ENCODE assay signal across 20 cellular contexts in genomic region chr1:63411081-63411480, GRCh38. TPM values are rescaled to one million over a fixed set of nuclear protein-coding genes. Genes with fewer than 3 reads are reported as not detected.
A peak's percentile ranks its signal among the peaks of the same experiment; 100 is the strongest.
DNase-seq lines count a peak whose midpoint lies in the region; ATAC-seq and TF ChIP-seq lines count a peak whose summit lies in the region.
"Had no signal": no experiment of that assay in that cellular context is flagged by ENCODE, and none has a peak within 500 bp of the region (broad histone marks: within the 10 kb centered on the region; RNA-seq: fewer than 3 reads in every experiment).

No MANE protein-coding gene starts in this region.

- no peaks in the 10 kb centered on the region for H3F3A ChIP-seq in GM23338 (replicated peaks; ENCODE audit: low read depth)

- no peaks in the 10 kb centered on the region for H3K9me2 ChIP-seq in GM23338 (ENCODE audit: insufficient read depth)

- H3K36me3 ChIP-seq in GM23338 (ENCODE audit: insufficient read depth), result no peaks in the 10 kb centered on the region

- no peak overlapping the region for H3K4me3 Mint-ChIP-seq in GM23338
- H3K4me3 Mint-ChIP-seq in chondrocyte (ENCODE audit: unreplicated experiment), result no peak overlapping the region
- H3K4me3 Mint-ChIP-seq in osteocyte (ENCODE audit: unreplicated experiment), result no peak overlapping the region
- H3K4me3 Mint-ChIP-seq: B cell, CD14-positive monocyte had no signal

- no peaks in the 10 kb centered on the region for H4K20me1 ChIP-seq in GM23338 (replicated peaks; ENCODE audit: insufficient read depth)

- H3K36me3 Mint-ChIP-seq in GM23338 (ENCODE audit: low read depth) (no peaks in the 10 kb centered on the region), chondrocyte (ENCODE audit: low read depth) (no peaks in the 10 kb centered on the region), osteocyte (ENCODE audit: unreplicated experiment) (peaks cover 4% of the 10 kb centered on the region)

- ATAC-seq in GM23338, result no peak

- no peak for TF ChIP-seq CTCF in GM23338 (conservative IDR thresholded peaks at IDR 0.05; ENCODE audit: low read depth in 2 of 2)
- no peak for TF ChIP-seq CTCF in chondrocyte (IDR thresholded peaks at IDR 0.05)
- no peak for TF ChIP-seq CTCF in fibroblast of the aortic adventitia (IDR thresholded peaks at IDR 0.05; ENCODE audit: insufficient read depth, low read length)
- no peak for TF ChIP-seq CTCF in osteocyte (IDR thresholded peaks at IDR 0.05)
- TF ChIP-seq CTCF in lower leg skin (IDR thresholded peaks at IDR 0.05), result no peak

- intact Hi-C loops in lower leg skin (cut with DNase I; ENCODE audit: low total_unique reads), result no loop called here

- H3K27ac Mint-ChIP-seq in GM23338 (peak overlapping the region; percentile 53; the same call in 1 of the 2 replicates), chondrocyte (ENCODE audit: unreplicated experiment) (peak overlapping the region; percentile 12), osteocyte (ENCODE audit: unreplicated experiment) (peak overlapping the region; percentile 61)
- H3K27ac Mint-ChIP-seq: B cell had no signal

- H3K27ac ChIP-seq in GM23338 (ENCODE audit: low read depth), result no peak overlapping the region
- H3K27ac ChIP-seq: KMS-11, Peyer's patch had no signal

- H3K4me1 Mint-ChIP-seq in GM23338 (peaks cover 4% of the 10 kb centered on the region; the same call in 1 of the 3 replicates), chondrocyte (ENCODE audit: low read depth) (peaks cover 22% of the 10 kb centered on the region), osteocyte (ENCODE audit: unreplicated experiment) (peaks cover 35% of the 10 kb centered on the region)
- H3K4me1 Mint-ChIP-seq: B cell, CD14-positive monocyte had no signal

- no peaks in the 10 kb centered on the region for H3K79me2 ChIP-seq in GM23338 (replicated peaks; ENCODE audit: insufficient read depth)

- H3K27me3 ChIP-seq in GM23338 (ENCODE audit: insufficient read depth), result no peaks in the 10 kb centered on the region
- H3K27me3 ChIP-seq: Peyer's patch had no signal

- no peak for DNase-seq in GM23338 (ENCODE audit: low spot score)
- no peak for DNase-seq in chondrocyte (ENCODE audit: low spot score)
- peak; percentile 77 for DNase-seq in fibroblast of the aortic adventitia (ENCODE audit: low read depth)
- no peak for DNase-seq in osteocyte (ENCODE audit: extremely low spot score, unreplicated experiment)
- no peak for DNase-seq in lower leg skin (ENCODE audit: low spot score in 2 of 2)
- DNase-seq in effector CD4-positive, alpha-beta T cell, result no peak
- no peak for DNase-seq in NCI-H2227 treated with DMSO at 0.1 percent for 48 hours (lab: John Stamatoyannopoulos, UW)
- DNase-seq in NCI-H2029 treated with DMSO at 0.1 percent for 48 hours (lab: John Stamatoyannopoulos, UW), result no peak
- DNase-seq: DMS53, GDM1, NCI-H1105, NCI-H146, NCI-H2081, NCI-H2171, NCI-H524 treated with DMSO at 0.1 percent for 48 hours, NCI-H82, Peyer's patch had no signal

- H3K4me3 ChIP-seq in GM23338 (no peak overlapping the region), fibroblast of the aortic adventitia (ENCODE audit: low read depth, low read length) (no peak overlapping the region), lower leg skin (ENCODE audit: low read depth, poor library complexity, severe bottlenecking) (no peak overlapping the region)
- H3K4me3 ChIP-seq: Peyer's patch had no signal

- 55 to 64% methylated on average over 2 of the region's 2 CpGs for WGBS in lower leg skin, 2 donors

- no peak for TF ChIP-seq POLR2A in lower leg skin (IDR thresholded peaks at IDR 0.05)

- H3K27me3 Mint-ChIP-seq in GM23338 (ENCODE audit: insufficient read depth, low read depth, poor library complexity) (peaks cover 2% of the 10 kb centered on the region), chondrocyte (ENCODE audit: low read depth) (no peaks in the 10 kb centered on the region), osteocyte (ENCODE audit: unreplicated experiment) (no peaks in the 10 kb centered on the region)
- H3K27me3 Mint-ChIP-seq: B cell had no signal

- no peaks in the 10 kb centered on the region for H3K4me1 ChIP-seq in GM23338 (ENCODE audit: insufficient read depth)
- H3K4me1 ChIP-seq: Peyer's patch had no signal

- H2AFZ ChIP-seq in GM23338, result no peak overlapping the region

- H3K9me3 Mint-ChIP-seq in GM23338 (no peaks in the 10 kb centered on the region), chondrocyte (ENCODE audit: low read depth) (no peaks in the 10 kb centered on the region), osteocyte (ENCODE audit: unreplicated experiment) (no peaks in the 10 kb centered on the region)
- H3K9me3 Mint-ChIP-seq: CD14-positive monocyte had no signal

- H3K4me2 ChIP-seq in GM23338, result no peak overlapping the region
- H3K4me2 ChIP-seq: KMS-11 had no signal

TF ChIP-seq in GM23338, 12 proteins besides CTCF, POLR2A, EP300 and RAD21 (continues in another document):
- TF ChIP-seq NANOG (IDR thresholded peaks at IDR 0.05; ENCODE audit: borderline replicate concordance) (no peak), JUNB (IDR thresholded peaks at IDR 0.05; ENCODE audit: unreplicated experiment) (no peak), EZH2 (IDR thresholded peaks at IDR 0.05; ENCODE audit: low read depth, unreplicated experiment) (no peak), CREB1 (CRISPR knock-in tag; IDR thresholded peaks at IDR 0.05; ENCODE audit: low read depth) (no peak), ETS1 (IDR thresholded peaks at IDR 0.05) (no peak), ZNF331 (CRISPR knock-in tag; IDR thresholded peaks at IDR 0.05; ENCODE audit: low read depth) (no peak)

RNA-seq across cellular contexts. Expression of gene ALG6, which starts 43.7 kb away (rescaled TPM):
- 34.6 and 42.1 TPM in 2 replicates for total RNA-seq in GM23338 (2014; rRNA removed; shearing (Covaris generic))
- polyA plus RNA-seq in GM23338 (2016; fragmentation: Nextera tagmentation; extraction: Ambion mirVana), result 19.7 and 24.1 TPM in 2 replicates
- total RNA-seq in chondrocyte (7.5 to 11.6 TPM (median 8.5 TPM) in 3 replicates), fibroblast of the aortic adventitia (ENCODE audit: low replicate concordance) (3.8 and 15.5 TPM in 2 replicates), osteocyte (10.9 and 13.6 TPM in 2 replicates), lower leg skin (10 to 100 TPM in 3 of 4 donors, 1 to 10 TPM in 1; 8.4 to 14.7 (median 12.3) TPM)
